20 cellular contexts compared by ENCODE assay signal in genomic region chr6:13299909-13300308, GRCh38. TPM values are rescaled to one million over a fixed set of nuclear protein-coding genes. Genes with fewer than 3 reads are reported as not detected.
A peak's percentile ranks its signal among the peaks of the same experiment; 100 is the strongest.
DNase-seq lines count a peak whose midpoint lies in the region; ATAC-seq lines count a peak whose summit lies in the region.
"Had no signal": no experiment of that assay in that cellular context is flagged by ENCODE, and none has a peak within 500 bp of the region (broad histone marks: within the 10 kb centered on the region; RNA-seq: fewer than 3 reads in every experiment).

No MANE protein-coding gene starts in this region.

- no peaks in the 10 kb centered on the region for H3K27me3 Mint-ChIP-seq in stimulated activated naive CD8-positive, alpha-beta T cell treated with anti-CD3 and anti-CD28 coated beads, Interleukin-15, Interleukin-2, amounts not matched to agents 100 ng/mL and 50 ng/mL, for 24 hours
- no peaks in the 10 kb centered on the region for H3K27me3 Mint-ChIP-seq in stimulated activated naive CD8-positive, alpha-beta T cell treated with anti-CD3 and anti-CD28 coated beads, Interleukin-15, amount 100 ng/mL, for 72 hours
- no peaks in the 10 kb centered on the region for H3K27me3 Mint-ChIP-seq in effector memory CD8-positive, alpha-beta T cell
- no peaks in the 10 kb centered on the region for H3K27me3 Mint-ChIP-seq in CD8-positive, alpha-beta memory T cell

- H3K4me3 ChIP-seq in mesenchymal stem cell (ENCODE audit: insufficient read depth in 1 of 2, low read depth in 1 of 2, low read length in 2 of 2) (no peak overlapping the region), mesendoderm (ENCODE audit: low read length) (no peak overlapping the region)
- H3K4me3 ChIP-seq in CD8-positive, alpha-beta memory T cell (ENCODE audit: low read length), result no peak overlapping the region
- H3K4me3 ChIP-seq: MG63, Peyer's patch had no signal

- H2BK120ac ChIP-seq in mesenchymal stem cell (ENCODE audit: low read depth, low read length) (no peak overlapping the region), mesendoderm (ENCODE audit: low read depth, low read length) (no peak overlapping the region)

- peaks cover 39% of the 10 kb centered on the region for H3K4me1 Mint-ChIP-seq in stimulated activated naive CD8-positive, alpha-beta T cell treated with anti-CD3 and anti-CD28 coated beads, Interleukin-15, Interleukin-2, amounts not matched to agents 100 ng/mL and 50 ng/mL, for 24 hours (ENCODE audit: low read depth)
- H3K4me1 Mint-ChIP-seq in stimulated activated naive CD8-positive, alpha-beta T cell treated with anti-CD3 and anti-CD28 coated beads, Interleukin-15, amount 100 ng/mL, for 72 hours, result peaks cover 42% of the 10 kb centered on the region
- peaks cover 18 to 24% of the 10 kb centered on the region in 2 donors for H3K4me1 Mint-ChIP-seq in effector memory CD8-positive, alpha-beta T cell (ENCODE audit: low read depth in 2 of 2)
- peaks cover 14 to 24% (median 23%) of the 10 kb centered on the region in 3 donors for H3K4me1 Mint-ChIP-seq in CD8-positive, alpha-beta memory T cell

- no peak overlapping the region for H2AK5ac ChIP-seq in mesenchymal stem cell (ENCODE audit: low read length, severe bottlenecking)
- H2AK5ac ChIP-seq in mesendoderm (ENCODE audit: low read length), result no peak overlapping the region

- H3K36me3 Mint-ChIP-seq in stimulated activated naive CD8-positive, alpha-beta T cell treated with anti-CD3 and anti-CD28 coated beads, Interleukin-15, Interleukin-2, amounts not matched to agents 100 ng/mL and 50 ng/mL, for 24 hours (ENCODE audit: low read depth), result peaks cover 60% of the 10 kb centered on the region
- peaks cover 14% of the 10 kb centered on the region for H3K36me3 Mint-ChIP-seq in effector memory CD8-positive, alpha-beta T cell (ENCODE audit: insufficient read depth)
- peaks cover 17 to 91% (median 31%) of the 10 kb centered on the region in 3 donors for H3K36me3 Mint-ChIP-seq in CD8-positive, alpha-beta memory T cell

- no peak for DNase-seq in stimulated activated naive CD8-positive, alpha-beta T cell treated with anti-CD3 and anti-CD28 coated beads, Interleukin-15, amount 100 ng/mL, for 72 hours
- DNase-seq in effector memory CD8-positive, alpha-beta T cell, result no peak
- DNase-seq in mesenchymal stem cell, result peak; percentile 34
- no peak for DNase-seq in DMS153 (lab: John Stamatoyannopoulos, UW)
- no peak for DNase-seq in mesendoderm
- DNase-seq in CD8-positive, alpha-beta memory T cell, result no peak
- no peak for DNase-seq in NCI-H524 (lab: John Stamatoyannopoulos, UW)
- DNase-seq: ACHN; EL; H7; MG63; NCI-H1092; NCI-H1436; NCI-H187 treated with DMSO at 0.1 percent for 48 hours; NCI-H748 treated with DMSO at 0.1 percent for 48 hours; NK-92 treated with Interleukin-12 subunit alpha and Interleukin-12 subunit beta, amount 100 ng/mL, for 24 hours had no signal

- no peak overlapping the region for H4K5ac ChIP-seq in mesendoderm (ENCODE audit: low read length)

- H3K4me2 ChIP-seq in mesenchymal stem cell (ENCODE audit: low read length, poor library complexity, severe bottlenecking) (no peak overlapping the region), mesendoderm (ENCODE audit: low read length) (no peak overlapping the region)

- no peaks in the 10 kb centered on the region for H3K79me2 ChIP-seq in mesendoderm (ENCODE audit: control insufficient read depth, insufficient read depth, low read length)

- H3K27me3 ChIP-seq in mesenchymal stem cell (ENCODE audit: control insufficient read depth in 1 of 2, insufficient read depth in 1 of 2, low read length in 2 of 2), result no peaks in the 10 kb centered on the region
- H3K27me3 ChIP-seq in mesendoderm (ENCODE audit: insufficient read depth, low read length, poor library complexity), result no peaks in the 10 kb centered on the region
- no peaks in the 10 kb centered on the region for H3K27me3 ChIP-seq in CD8-positive, alpha-beta memory T cell (ENCODE audit: insufficient read depth, low read length, poor library complexity, severe bottlenecking)
- H3K27me3 ChIP-seq: MG63, Peyer's patch had no signal

- H2BK5ac ChIP-seq in mesenchymal stem cell (ENCODE audit: low read depth, low read length, poor library complexity, severe bottlenecking), result no peak overlapping the region
- no peak overlapping the region for H2BK5ac ChIP-seq in mesendoderm (ENCODE audit: low read length)

- H2AFZ ChIP-seq in mesenchymal stem cell (ENCODE audit: low read depth, low read length), result no peak overlapping the region

- H2BK12ac ChIP-seq in mesenchymal stem cell (ENCODE audit: low read length in 2 of 2), result no peak overlapping the region

- no peak for ATAC-seq in stimulated activated naive CD8-positive, alpha-beta T cell treated with anti-CD3 and anti-CD28 coated beads, Interleukin-15, amount 100 ng/mL, for 72 hours
- no peak for ATAC-seq in effector memory CD8-positive, alpha-beta T cell (replicated peaks)

- no peaks in the 10 kb centered on the region for H3K9me3 Mint-ChIP-seq in stimulated activated naive CD8-positive, alpha-beta T cell treated with anti-CD3 and anti-CD28 coated beads, Interleukin-15, Interleukin-2, amounts not matched to agents 100 ng/mL and 50 ng/mL, for 24 hours
- no peaks in the 10 kb centered on the region for H3K9me3 Mint-ChIP-seq in stimulated activated naive CD8-positive, alpha-beta T cell treated with anti-CD3 and anti-CD28 coated beads, Interleukin-15, amount 100 ng/mL, for 72 hours
- no peaks in the 10 kb centered on the region for H3K9me3 Mint-ChIP-seq in effector memory CD8-positive, alpha-beta T cell
- no peaks in the 10 kb centered on the region for H3K9me3 Mint-ChIP-seq in CD8-positive, alpha-beta memory T cell

- H3K9me3 ChIP-seq in mesenchymal stem cell (ENCODE audit: control insufficient read depth, low read length), result no peaks in the 10 kb centered on the region
- no peaks in the 10 kb centered on the region for H3K9me3 ChIP-seq in CD8-positive, alpha-beta memory T cell (ENCODE audit: low read length)
- H3K9me3 ChIP-seq: MG63, Peyer's patch had no signal

- no peak overlapping the region for H4K8ac ChIP-seq in mesenchymal stem cell (ENCODE audit: low read length)
- H4K8ac ChIP-seq in mesendoderm (ENCODE audit: low read depth, low read length), result no peak overlapping the region

- H3K79me1 ChIP-seq in mesenchymal stem cell (replicated peaks; ENCODE audit: low read length, poor library complexity, severe bottlenecking), result peaks cover 39% of the 10 kb centered on the region
- no peaks in the 10 kb centered on the region for H3K79me1 ChIP-seq in mesendoderm (ENCODE audit: low read length)

- WGBS in mesenchymal stem cell, result 87% methylated on average over 6 of the region's 6 CpGs
- WGBS in mesendoderm (ENCODE audit: extremely low coverage, insufficient coverage, low lambda C conversion rate), result no CpG with 5 or more reads among the region's 6 CpGs

- H3K4ac ChIP-seq in mesenchymal stem cell (ENCODE audit: low read depth in 1 of 2, low read length in 2 of 2) (no peak overlapping the region), mesendoderm (ENCODE audit: low read depth, low read length) (no peak overlapping the region)

- H3K18ac ChIP-seq in mesenchymal stem cell (ENCODE audit: low read depth in 1 of 2, low read length in 2 of 2) (no peak overlapping the region), mesendoderm (ENCODE audit: low read length) (no peak overlapping the region)

- H3K36me3 ChIP-seq in mesenchymal stem cell (ENCODE audit: control insufficient read depth in 1 of 2, insufficient read depth in 2 of 2, low read depth in 1 of 2, low read length in 2 of 2) (peaks cover 46 to 50% of the 10 kb centered on the region in 2 experiments), mesendoderm (ENCODE audit: control insufficient read depth, insufficient read depth, low read length) (peaks cover 5% of the 10 kb centered on the region)
- peaks cover 13% of the 10 kb centered on the region for H3K36me3 ChIP-seq in CD8-positive, alpha-beta memory T cell (ENCODE audit: insufficient read depth, low read length)

- H3K27ac Mint-ChIP-seq in stimulated activated naive CD8-positive, alpha-beta T cell treated with anti-CD3 and anti-CD28 coated beads, Interleukin-15, Interleukin-2, amounts not matched to agents 100 ng/mL and 50 ng/mL, for 24 hours, result peak overlapping the region; percentile 27
- H3K27ac Mint-ChIP-seq in stimulated activated naive CD8-positive, alpha-beta T cell treated with anti-CD3 and anti-CD28 coated beads, Interleukin-15, amount 100 ng/mL, for 72 hours, result peak overlapping the region in 1 of 2 donors; percentile 38
- peak overlapping the region; percentile 2 to 29 for H3K27ac Mint-ChIP-seq in effector memory CD8-positive, alpha-beta T cell
- no peak overlapping the region for H3K27ac Mint-ChIP-seq in CD8-positive, alpha-beta memory T cell

- POLR2A ChIA-PET in CD8-positive, alpha-beta memory T cell (lab: Charles Lee), result no interaction called here

- no peak overlapping the region for H3K56ac ChIP-seq in mesendoderm (ENCODE audit: low read length)

- H3K4me3 Mint-ChIP-seq in stimulated activated naive CD8-positive, alpha-beta T cell treated with anti-CD3 and anti-CD28 coated beads, Interleukin-15, Interleukin-2, amounts not matched to agents 100 ng/mL and 50 ng/mL, for 24 hours, result no peak overlapping the region
- no peak overlapping the region for H3K4me3 Mint-ChIP-seq in stimulated activated naive CD8-positive, alpha-beta T cell treated with anti-CD3 and anti-CD28 coated beads, Interleukin-15, amount 100 ng/mL, for 72 hours
- no peak overlapping the region for H3K4me3 Mint-ChIP-seq in effector memory CD8-positive, alpha-beta T cell
- H3K4me3 Mint-ChIP-seq in CD8-positive, alpha-beta memory T cell, result no peak overlapping the region

- CTCF ChIA-PET in CD8-positive, alpha-beta memory T cell (lab: Charles Lee), result no interaction called here

- H3K23ac ChIP-seq in mesenchymal stem cell (ENCODE audit: low read length in 2 of 2), result no peak overlapping the region
- no peak overlapping the region for H3K23ac ChIP-seq in mesendoderm (ENCODE audit: low read length)

- no peak overlapping the region for H3K9ac ChIP-seq in mesenchymal stem cell (ENCODE audit: low read length)
- no peak overlapping the region for H3K9ac ChIP-seq in mesendoderm (ENCODE audit: low read length)

- no peak overlapping the region for H2BK15ac ChIP-seq in mesenchymal stem cell (ENCODE audit: low read depth, poor library complexity, severe bottlenecking)
- H2BK15ac ChIP-seq in mesendoderm (replicated peaks; ENCODE audit: low read depth), result no peak overlapping the region

- H4K91ac ChIP-seq in mesenchymal stem cell (ENCODE audit: low read length), result no peak overlapping the region

- no peak overlapping the region for H3K14ac ChIP-seq in mesenchymal stem cell (ENCODE audit: low read length in 2 of 2)

- H3K27ac ChIP-seq in mesenchymal stem cell (ENCODE audit: low read length, poor library complexity, severe bottlenecking), result no peak overlapping the region
- no peak overlapping the region for H3K27ac ChIP-seq in mesendoderm (ENCODE audit: low read depth, low read length)
- no peak overlapping the region for H3K27ac ChIP-seq in CD8-positive, alpha-beta memory T cell (ENCODE audit: low read depth, low read length)
- H3K27ac ChIP-seq: 22Rv1, C4-2B, Peyer's patch had no signal

- H3K4me1 ChIP-seq in mesenchymal stem cell (ENCODE audit: control insufficient read depth, insufficient read depth, low read depth, low read length) (peaks cover 23% of the 10 kb centered on the region), mesendoderm (ENCODE audit: control insufficient read depth, low read depth, low read length) (no peaks in the 10 kb centered on the region)
- peaks cover 6% of the 10 kb centered on the region for H3K4me1 ChIP-seq in CD8-positive, alpha-beta memory T cell (ENCODE audit: insufficient read depth, low read length)

RNA-seq across cellular contexts. Expression of gene TBC1D7, which starts 28.4 kb away (rescaled TPM):
- polyA plus RNA-seq in mesenchymal stem cell (2013, experiment 1 of 2), result 31.7 TPM
- 30.4 TPM for polyA plus RNA-seq in mesenchymal stem cell (2013, experiment 2 of 2)
- 38.5 TPM for polyA plus RNA-seq in mesendoderm (2013, experiment 1 of 2)
- polyA plus RNA-seq in mesendoderm (2013, experiment 2 of 2), result 40.5 TPM
- 10 to 100 TPM; 21.8 to 23.2 TPM for total RNA-seq in CD8-positive, alpha-beta memory T cell
- 14.9 TPM for polyA plus RNA-seq in CD8-positive, alpha-beta memory T cell

Comparison
In these comparisons a context has a peak if more than half of its experiments do, and no peak if none do; other contexts are left out.
1. H3K27ac Mint-ChIP-seq: peak in stimulated activated naive CD8-positive, alpha-beta T cell treated with anti-CD3 and anti-CD28 coated beads, Interleukin-15, Interleukin-2, amounts not matched to agents 100 ng/mL and 50 ng/mL, for 24 hours (single experiment) and effector memory CD8-positive, alpha-beta T cell (2 of 2); none in CD8-positive, alpha-beta memory T cell (0 of 8).